In the genomic region with DNA sequence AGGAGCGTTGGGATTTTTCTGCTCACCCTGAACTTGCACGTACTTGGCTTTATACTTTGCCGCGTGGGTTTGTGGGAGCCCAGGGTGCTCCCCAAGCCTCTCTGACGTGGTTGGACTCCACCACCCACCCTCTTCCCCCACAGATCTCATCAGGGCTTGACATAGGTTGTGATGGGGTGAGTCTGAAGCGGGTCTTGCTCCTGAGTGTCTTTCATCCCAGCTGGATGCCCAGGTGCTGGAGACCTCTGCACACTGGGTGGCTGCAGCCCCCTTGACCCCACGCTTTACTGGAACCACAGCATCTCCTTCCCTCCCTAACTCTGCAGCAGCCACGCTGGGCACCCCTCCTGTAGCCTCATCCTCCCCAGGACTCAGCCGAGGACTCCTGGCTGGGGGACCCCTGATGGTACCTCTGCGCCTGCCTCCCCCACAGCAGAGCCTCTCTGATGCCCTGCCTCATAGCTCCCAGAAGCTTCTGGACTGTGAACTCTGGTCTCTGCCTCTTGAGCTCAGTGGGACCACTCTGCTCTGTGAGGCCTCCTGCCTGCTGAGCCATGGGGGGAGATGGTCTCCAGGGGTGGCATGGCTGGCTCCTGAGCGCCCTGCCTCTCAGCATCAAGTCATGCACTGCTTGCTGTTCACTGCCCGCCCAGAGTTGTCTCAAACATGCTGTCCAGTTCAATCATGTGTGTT, we compare ENCODE assay signal across 19 cellular contexts. TPM values are rescaled to one million over a fixed set of nuclear protein-coding genes. Genes with fewer than 3 reads are reported as not detected.
DNase-seq lines count a peak whose midpoint lies in the region; ATAC-seq and TF ChIP-seq lines count a peak whose summit lies in the region.
"Had no signal": no experiment of that assay in that cellular context is flagged by ENCODE, and none has a peak within 500 bp of the region (broad histone marks: within the 10 kb centered on the region; RNA-seq: fewer than 3 reads in every experiment).

No MANE protein-coding gene starts in this region.

- H3K23ac ChIP-seq in neuronal stem cell (ENCODE audit: low read depth, low read length, poor library complexity) = no peak overlapping the region

- H3K27ac Mint-ChIP-seq in CD8-positive, alpha-beta T cell = peak overlapping the region; percentile 80
- peak overlapping the region; percentile 88 for H3K27ac Mint-ChIP-seq in activated naive CD8-positive, alpha-beta T cell treated with anti-CD3 and anti-CD28 coated beads, Interleukin-2, amount 50 U/mL, for 24 hours

- peaks cover 4% of the 10 kb centered on the region for H3K9me3 Mint-ChIP-seq in CD8-positive, alpha-beta T cell
- H3K9me3 Mint-ChIP-seq in activated naive CD8-positive, alpha-beta T cell treated with anti-CD3 and anti-CD28 coated beads, Interleukin-2, amount 50 U/mL, for 24 hours = peaks cover 11% of the 10 kb centered on the region

- no peaks in the 10 kb centered on the region for H3K9me3 ChIP-seq in CD8-positive, alpha-beta T cell (ENCODE audit: low read length)
- H3K9me3 ChIP-seq in neuronal stem cell (replicated peaks in 1 of 2; ENCODE audit: control insufficient read depth in 2 of 2, insufficient read depth in 1 of 2, low read depth in 1 of 2, low read length in 2 of 2) = no peaks in the 10 kb centered on the region
- H3K9me3 ChIP-seq: heart left ventricle, neutrophil, sigmoid colon, tibial nerve had no signal

- no peak overlapping the region for H2BK5ac ChIP-seq in neuronal stem cell (ENCODE audit: low read length)

- peaks cover 14% of the 10 kb centered on the region for H3K4me1 ChIP-seq in CD8-positive, alpha-beta T cell (ENCODE audit: insufficient read depth, low read length)
- peaks cover 0 to 1% of the 10 kb centered on the region in 2 donors for H3K4me1 ChIP-seq in neuronal stem cell (ENCODE audit: control insufficient read depth in 2 of 2, insufficient read depth in 1 of 2, low read depth in 1 of 2, low read length in 2 of 2)
- H3K4me1 ChIP-seq: sigmoid colon, tibial nerve had no signal

- peak overlapping the region; percentile 61 for H2AK5ac ChIP-seq in neuronal stem cell (ENCODE audit: low read depth, low read length)

- H3K9ac ChIP-seq in neuronal stem cell (ENCODE audit: low read depth, low read length, poor library complexity) = no peak overlapping the region

- H2AFZ ChIP-seq in neuronal stem cell (ENCODE audit: low read length) = no peak overlapping the region

- POLR2A ChIA-PET in CD8-positive, alpha-beta T cell (lab: Charles Lee) = interaction anchor here (1.3 kb wide), 1 partner anchor 30 kb away, joined by 5 read pairs; no protein-coding TSS in a partner anchor

- TF ChIP-seq CTCF in CD8-positive, alpha-beta T cell (IDR thresholded peaks at IDR 0.05) = no peak
- TF ChIP-seq CTCF in GM13976 (IDR thresholded peaks at IDR 0.05; ENCODE audit: borderline replicate concordance, control extremely low read depth, extremely low read depth, insufficient read depth, missing control alignments) (no peak), dorsolateral prefrontal cortex (IDR thresholded peaks at IDR 0.05 in 54 of 56, conservative IDR thresholded peaks at IDR 0.05 in 2 of 56; ENCODE audit: low read depth in 1 of 56, partially characterized antibody in 56 of 56) (no peak)

- H3K4me1 Mint-ChIP-seq in CD8-positive, alpha-beta T cell (ENCODE audit: low read depth) = peaks cover 40% of the 10 kb centered on the region
- H3K4me1 Mint-ChIP-seq in activated naive CD8-positive, alpha-beta T cell treated with anti-CD3 and anti-CD28 coated beads, Interleukin-2, amount 50 U/mL, for 24 hours = peaks cover 48% of the 10 kb centered on the region

- peak overlapping the region; percentile 70 for H2BK15ac ChIP-seq in neuronal stem cell (ENCODE audit: low read length)

- H3K36me3 ChIP-seq in CD8-positive, alpha-beta T cell (ENCODE audit: insufficient read depth, low read length) = no peaks in the 10 kb centered on the region
- H3K36me3 ChIP-seq in neuronal stem cell (replicated peaks in 1 of 2; ENCODE audit: control insufficient read depth in 2 of 2, insufficient read depth in 2 of 2, low read length in 2 of 2) = no peaks in the 10 kb centered on the region
- H3K36me3 ChIP-seq: heart left ventricle, neutrophil, sigmoid colon, tibial nerve had no signal

- no peak overlapping the region for H4K8ac ChIP-seq in neuronal stem cell (ENCODE audit: low read depth, low read length)

- no peak overlapping the region for H2BK12ac ChIP-seq in neuronal stem cell (ENCODE audit: low read length)

- in situ Hi-C loops in GM13976 (cut with MboI; ENCODE audit: low sequenced_read_pairs, unreplicated experiment) = no loop called here

- no peaks in the 10 kb centered on the region for H3K27me3 ChIP-seq in CD8-positive, alpha-beta T cell (ENCODE audit: insufficient read depth, low read length)
- H3K27me3 ChIP-seq in neuronal stem cell (ENCODE audit: control insufficient read depth in 3 of 3, insufficient read depth in 3 of 3, low read depth in 1 of 3, low read length in 3 of 3) (no peaks in the 10 kb centered on the region), dorsolateral prefrontal cortex (no peaks in the 10 kb centered on the region)
- H3K27me3 ChIP-seq: heart left ventricle, neutrophil, tibial nerve had no signal

- H2BK120ac ChIP-seq in neuronal stem cell (ENCODE audit: low read depth, low read length) = no peak overlapping the region

- no CpG with 5 or more reads among the region's 12 CpGs for WGBS in neuronal stem cell (ENCODE audit: extremely low coverage in 2 of 2, insufficient read length in 2 of 2, insufficient replicate concordance in 1 of 2), 2 donors

- H3K36me3 Mint-ChIP-seq in CD8-positive, alpha-beta T cell = no peaks in the 10 kb centered on the region
- peaks cover 19% of the 10 kb centered on the region for H3K36me3 Mint-ChIP-seq in activated naive CD8-positive, alpha-beta T cell treated with anti-CD3 and anti-CD28 coated beads, Interleukin-2, amount 50 U/mL, for 24 hours (ENCODE audit: low read depth)

- intact Hi-C loops in CD8-positive, alpha-beta T cell (cut with DNase I, micrococcal nuclease) = loop anchor here in 1 of 2 experiments (5.0 kb wide), 1 partner anchor 217 kb away; no protein-coding TSS in a partner anchor
- intact Hi-C loops in dorsolateral prefrontal cortex (cut with DNase I) = no loop called here

- H4K91ac ChIP-seq in neuronal stem cell (ENCODE audit: low read depth, low read length, poor library complexity) = no peak overlapping the region

- H3K18ac ChIP-seq in neuronal stem cell (ENCODE audit: low read length) = no peak overlapping the region

- DNase-seq in CD8-positive, alpha-beta T cell = peak in 2 of 7 experiments; percentile 7 to 44
- DNase-seq in GM13976 (ENCODE audit: low spot score) (peak; percentile 6), neuronal stem cell (ENCODE audit: low spot score) (no peak), dorsolateral prefrontal cortex (no peak)
- DNase-seq in activated naive CD8-positive, alpha-beta T cell treated with anti-CD3 and anti-CD28 coated beads, Interleukin-2, amount 50 U/mL, for 24 hours = peak; percentile 34
- DNase-seq: heart left ventricle; mesendoderm; MM.1S; NCI-H1930; NCI-H510A; SIG-M5; sigmoid colon; stimulated activated CD4-positive, alpha-beta T cell treated with anti-CD3 and anti-CD28 coated beads, Interleukin-2, amount 100 ng/mL, for 48 hours; T1000 had no signal

- H3K4me3 Mint-ChIP-seq in CD8-positive, alpha-beta T cell = peak overlapping the region; percentile 37
- H3K4me3 Mint-ChIP-seq in activated naive CD8-positive, alpha-beta T cell treated with anti-CD3 and anti-CD28 coated beads, Interleukin-2, amount 50 U/mL, for 24 hours = no peak overlapping the region

- no peaks in the 10 kb centered on the region for H3K27me3 Mint-ChIP-seq in CD8-positive, alpha-beta T cell (ENCODE audit: low read depth)
- H3K27me3 Mint-ChIP-seq in activated naive CD8-positive, alpha-beta T cell treated with anti-CD3 and anti-CD28 coated beads, Interleukin-2, amount 50 U/mL, for 24 hours = no peaks in the 10 kb centered on the region

- no peaks in the 10 kb centered on the region for H3K79me1 ChIP-seq in neuronal stem cell (ENCODE audit: low read depth, low read length)

- ATAC-seq in CD8-positive, alpha-beta T cell = no peak
- no peak for ATAC-seq in activated naive CD8-positive, alpha-beta T cell treated with anti-CD3 and anti-CD28 coated beads, Interleukin-2, amount 50 U/mL, for 24 hours
- ATAC-seq in GM19324 (IDR thresholded peaks at IDR 0.05; ENCODE audit: low FRiP score, unreplicated experiment) = no peak
- ATAC-seq in HG03457 (IDR thresholded peaks at IDR 0.05; ENCODE audit: unreplicated experiment) = no peak
- ATAC-seq: HCT116, heart left ventricle had no signal

- H3K4me3 ChIP-seq in CD8-positive, alpha-beta T cell (ENCODE audit: low read depth, low read length) = no peak overlapping the region
- no peak overlapping the region for H3K4me3 ChIP-seq in neuronal stem cell (ENCODE audit: low read length in 2 of 2)
- no peak overlapping the region for H3K4me3 ChIP-seq in dorsolateral prefrontal cortex
- H3K4me3 ChIP-seq: heart left ventricle, sigmoid colon, tibial nerve had no signal

- H3K4me2 ChIP-seq in neuronal stem cell (ENCODE audit: insufficient read depth, low read length, poor library complexity, severe bottlenecking) = no peak overlapping the region

- no peak overlapping the region for H3K4ac ChIP-seq in neuronal stem cell (ENCODE audit: low read length)

- H3K14ac ChIP-seq in neuronal stem cell (ENCODE audit: low read length) = no peak overlapping the region

- CTCF ChIA-PET in CD8-positive, alpha-beta T cell (lab: Charles Lee) = interaction anchor here (1.7 kb wide), 1 partner anchor 9 kb away, joined by 5 read pairs; no protein-coding TSS in a partner anchor

- H3K27ac ChIP-seq in CD8-positive, alpha-beta T cell (ENCODE audit: low read depth, low read length) = no peak overlapping the region
- no peak overlapping the region for H3K27ac ChIP-seq in neuronal stem cell (replicated peaks; ENCODE audit: low read length)
- H3K27ac ChIP-seq in dorsolateral prefrontal cortex = no peak overlapping the region
- H3K27ac ChIP-seq: heart left ventricle, neutrophil, sigmoid colon, tibial nerve had no signal

RNA-seq across cellular contexts. Expression of a gene that starts 45.2 kb away (rescaled TPM):
- under 1 TPM in 1 of 2 experiments, not detected in 1; 0.57 TPM for total RNA-seq in CD8-positive, alpha-beta T cell
- 0.08 TPM for polyA plus RNA-seq in neuronal stem cell (2013, experiment 1 of 2)
- 0.26 TPM for polyA plus RNA-seq in neuronal stem cell (2013, experiment 2 of 2)
- 1 to 10 TPM in 1 of 120 experiments, under 1 TPM in 9, not detected in 110; 0.21 to 1.4 (median 0.46) TPM for total RNA-seq in dorsolateral prefrontal cortex
- total RNA-seq: sigmoid colon had no signal

Comparison
In these comparisons a context has a peak if more than half of its experiments do, and no peak if none do; other contexts are left out.
1. DNase-seq: peak in GM13976 (single experiment) and activated naive CD8-positive, alpha-beta T cell treated with anti-CD3 and anti-CD28 coated beads, Interleukin-2, amount 50 U/mL, for 24 hours (single experiment); none in neuronal stem cell (single experiment) and dorsolateral prefrontal cortex (0 of 10).